Comparison of ENCODE assay signal across 8 cellular contexts in genomic region chr19:1849132-1849474, GRCh38. TPM values are rescaled to one million over a fixed set of nuclear protein-coding genes. Genes with fewer than 3 reads are reported as not detected.
DNase-seq lines count a peak whose midpoint lies in the region; ATAC-seq and TF ChIP-seq lines count a peak whose summit lies in the region.

No MANE protein-coding gene starts in this region.

- TF ChIP-seq CTCF in esophagus squamous epithelium (IDR thresholded peaks at IDR 0.05), result no peak

- peaks cover 55 to 78% (median 63%) of the 10 kb centered on the region in 3 donors for H3K4me1 ChIP-seq in esophagus squamous epithelium

- H3K4me1 Mint-ChIP-seq in activated CD4-positive, alpha-beta T cell treated with anti-CD3 and anti-CD28 coated beads, Interleukin-2, amount 10 ng/mL, durations not matched to agents 7 days and 5 days, result peaks cover 60% of the 10 kb centered on the region
- peaks cover 49 to 70% (median 65%) of the 10 kb centered on the region in 3 donors for H3K4me1 Mint-ChIP-seq in T-cell
- peaks cover 85% of the 10 kb centered on the region for H3K4me1 Mint-ChIP-seq in stimulated activated naive CD8-positive, alpha-beta T cell treated with anti-CD3 and anti-CD28 coated beads, Interleukin-15, amount 100 ng/mL, for 72 hours

- peak overlapping the region; percentile 63 for H3K4me3 Mint-ChIP-seq in activated CD4-positive, alpha-beta T cell treated with anti-CD3 and anti-CD28 coated beads, Interleukin-2, amount 10 ng/mL, durations not matched to agents 7 days and 5 days
- peak overlapping the region in 2 of 3 donors; percentile 60 to 84 for H3K4me3 Mint-ChIP-seq in T-cell
- peak overlapping the region in 1 of 2 donors; percentile 82 for H3K4me3 Mint-ChIP-seq in stimulated activated naive CD8-positive, alpha-beta T cell treated with anti-CD3 and anti-CD28 coated beads, Interleukin-15, amount 100 ng/mL, for 72 hours

- no peaks in the 10 kb centered on the region for H3K9me3 ChIP-seq in esophagus squamous epithelium

- 52 to 58% methylated on average over 5 of the region's 5 CpGs for WGBS in esophagus squamous epithelium, 2 donors

- DNase-seq in activated CD4-positive, alpha-beta T cell treated with anti-CD3 and anti-CD28 coated beads, Interleukin-2, amount 10 ng/mL, durations not matched to agents 7 days and 5 days, result no peak
- DNase-seq in activated CD4-positive, alpha-beta T cell treated with anti-CD3 and anti-CD28 coated beads for 48 hours, result no peak
- no peak for DNase-seq in T-cell
- DNase-seq in esophagus squamous epithelium (lab: John Stamatoyannopoulos, UW), result no peak
- no peak for DNase-seq in stimulated activated naive CD8-positive, alpha-beta T cell treated with anti-CD3 and anti-CD28 coated beads, Interleukin-15, amount 100 ng/mL, for 72 hours
- DNase-seq in NCI-H1436 treated with DMSO at 0.1 percent for 48 hours (lab: John Stamatoyannopoulos, UW), result no peak
- no peak for DNase-seq in mucosa of gallbladder (ENCODE audit: low spot score)

- no peak overlapping the region for H3K4me3 ChIP-seq in esophagus squamous epithelium

- ATAC-seq in T-cell (replicated peaks in 1 of 4) (no peak), GM18873 (IDR thresholded peaks at IDR 0.05; ENCODE audit: low FRiP score, unreplicated experiment) (no peak)
- no peak for ATAC-seq in stimulated activated naive CD8-positive, alpha-beta T cell treated with anti-CD3 and anti-CD28 coated beads, Interleukin-15, amount 100 ng/mL, for 72 hours

- POLR2A ChIA-PET in activated CD4-positive, alpha-beta T cell treated with anti-CD3 and anti-CD28 coated beads, Interleukin-2, amount 10 ng/mL, durations not matched to agents 7 days and 5 days (lab: Charles Lee), result no interaction called here
- POLR2A ChIA-PET in T-cell (lab: Charles Lee), result no interaction called here

- peak overlapping the region; percentile 94 to 100 (median 98) for H3K27ac ChIP-seq in esophagus squamous epithelium

- intact Hi-C loops in esophagus squamous epithelium (cut with DNase I), result no loop called here

- peak overlapping the region; percentile 86 for H3K27ac Mint-ChIP-seq in activated CD4-positive, alpha-beta T cell treated with anti-CD3 and anti-CD28 coated beads, Interleukin-2, amount 10 ng/mL, durations not matched to agents 7 days and 5 days
- peak overlapping the region; percentile 82 to 87 for H3K27ac Mint-ChIP-seq in T-cell
- peak overlapping the region; percentile 96 to 99 for H3K27ac Mint-ChIP-seq in stimulated activated naive CD8-positive, alpha-beta T cell treated with anti-CD3 and anti-CD28 coated beads, Interleukin-15, amount 100 ng/mL, for 72 hours

- CTCF ChIA-PET in activated CD4-positive, alpha-beta T cell treated with anti-CD3 and anti-CD28 coated beads, Interleukin-2, amount 10 ng/mL, durations not matched to agents 7 days and 5 days (lab: Charles Lee), result interaction anchor here (1.0 to 1.2 kb wide), 5 partner anchors 9 to 23 kb away, joined by 3 to 6 read pairs (median 3); no protein-coding TSS in a partner anchor
- CTCF ChIA-PET in T-cell (lab: Charles Lee), result no interaction called here

- no peak for TF ChIP-seq POLR2A in esophagus squamous epithelium (IDR thresholded peaks at IDR 0.05)

- H3K36me3 ChIP-seq in esophagus squamous epithelium, result peaks cover 0 to 21% (median 0%) of the 10 kb centered on the region in 3 donors

- H3K9me3 Mint-ChIP-seq in activated CD4-positive, alpha-beta T cell treated with anti-CD3 and anti-CD28 coated beads, Interleukin-2, amount 10 ng/mL, durations not matched to agents 7 days and 5 days, result no peaks in the 10 kb centered on the region
- no peaks in the 10 kb centered on the region for H3K9me3 Mint-ChIP-seq in T-cell
- no peaks in the 10 kb centered on the region for H3K9me3 Mint-ChIP-seq in stimulated activated naive CD8-positive, alpha-beta T cell treated with anti-CD3 and anti-CD28 coated beads, Interleukin-15, amount 100 ng/mL, for 72 hours

- H3K27me3 ChIP-seq in esophagus squamous epithelium, result no peaks in the 10 kb centered on the region

- H3K36me3 Mint-ChIP-seq in activated CD4-positive, alpha-beta T cell treated with anti-CD3 and anti-CD28 coated beads, Interleukin-2, amount 10 ng/mL, durations not matched to agents 7 days and 5 days (ENCODE audit: low read depth), result peaks cover 14% of the 10 kb centered on the region
- no peaks in the 10 kb centered on the region for H3K36me3 Mint-ChIP-seq in T-cell

- H3K27me3 Mint-ChIP-seq in activated CD4-positive, alpha-beta T cell treated with anti-CD3 and anti-CD28 coated beads, Interleukin-2, amount 10 ng/mL, durations not matched to agents 7 days and 5 days, result no peaks in the 10 kb centered on the region
- H3K27me3 Mint-ChIP-seq in T-cell, result no peaks in the 10 kb centered on the region
- no peaks in the 10 kb centered on the region for H3K27me3 Mint-ChIP-seq in stimulated activated naive CD8-positive, alpha-beta T cell treated with anti-CD3 and anti-CD28 coated beads, Interleukin-15, amount 100 ng/mL, for 72 hours

RNA-seq across cellular contexts. Expression of gene REXO1, which starts 0.8 kb away (rescaled TPM):
- 10 to 100 TPM; 44.2 to 54.7 TPM for total RNA-seq in activated CD4-positive, alpha-beta T cell treated with anti-CD3 and anti-CD28 coated beads, Interleukin-2, amount 10 ng/mL, durations not matched to agents 7 days and 5 days
- 10 to 100 TPM; 68.4 to 97.5 (median 78.7) TPM for total RNA-seq in T-cell
- 10 to 100 TPM in 3 of 4 donors, 1 to 10 TPM in 1; 7.5 to 16.4 (median 15.4) TPM for total RNA-seq in esophagus squamous epithelium
- 39.2 TPM for total RNA-seq in mucosa of gallbladder

RNA-seq across cellular contexts. Expression of gene KLF16, which starts 14.3 kb away (rescaled TPM):
- 10 to 100 TPM; 24.0 to 25.5 TPM for total RNA-seq in activated CD4-positive, alpha-beta T cell treated with anti-CD3 and anti-CD28 coated beads, Interleukin-2, amount 10 ng/mL, durations not matched to agents 7 days and 5 days
- total RNA-seq in T-cell (10 to 100 TPM; 29.8 to 61.4 (median 32.7) TPM), esophagus squamous epithelium (10 to 100 TPM in 1 of 4 donors, 1 to 10 TPM in 3; 8.3 to 13.5 (median 9.1) TPM), mucosa of gallbladder (23.2 TPM)

RNA-seq across cellular contexts. Expression of gene ABHD17A, which starts 36.2 kb away (rescaled TPM):
- total RNA-seq in activated CD4-positive, alpha-beta T cell treated with anti-CD3 and anti-CD28 coated beads, Interleukin-2, amount 10 ng/mL, durations not matched to agents 7 days and 5 days, result 100 to 1,000 TPM; 180 TPM
- total RNA-seq in T-cell (100 to 1,000 TPM; 136 to 185 (median 151) TPM), esophagus squamous epithelium (10 to 100 TPM; 78.4 to 91.7 (median 82.9) TPM), mucosa of gallbladder (85.2 TPM)

RNA-seq across cellular contexts. Expression of gene ATP8B3, which starts 37.0 kb away (rescaled TPM):
- total RNA-seq in activated CD4-positive, alpha-beta T cell treated with anti-CD3 and anti-CD28 coated beads, Interleukin-2, amount 10 ng/mL, durations not matched to agents 7 days and 5 days, result 10 to 100 TPM; 22.2 to 28.8 TPM
- 1 to 10 TPM; 3.5 to 5.7 (median 4.0) TPM for total RNA-seq in T-cell
- total RNA-seq in esophagus squamous epithelium, result 1 to 10 TPM in 2 of 4 donors, under 1 TPM in 2; 0.57 to 3.0 (median 1.4) TPM
- total RNA-seq in mucosa of gallbladder, result 2.9 TPM

RNA-seq across cellular contexts. Expression of gene ADAT3, which starts 56.1 kb away (rescaled TPM):
- total RNA-seq in activated CD4-positive, alpha-beta T cell treated with anti-CD3 and anti-CD28 coated beads, Interleukin-2, amount 10 ng/mL, durations not matched to agents 7 days and 5 days, result 10 to 100 TPM; 10.6 to 13.3 TPM
- total RNA-seq in T-cell (10 to 100 TPM in 1 of 5 donors, 1 to 10 TPM in 4; 6.0 to 16.1 (median 7.7) TPM), esophagus squamous epithelium (10 to 100 TPM in 2 of 4 donors, 1 to 10 TPM in 2; 4.7 to 20.4 (median 11.1) TPM), mucosa of gallbladder (10.6 TPM)
